ENCODE assay signal across 1 cellular context in the genomic region with DNA sequence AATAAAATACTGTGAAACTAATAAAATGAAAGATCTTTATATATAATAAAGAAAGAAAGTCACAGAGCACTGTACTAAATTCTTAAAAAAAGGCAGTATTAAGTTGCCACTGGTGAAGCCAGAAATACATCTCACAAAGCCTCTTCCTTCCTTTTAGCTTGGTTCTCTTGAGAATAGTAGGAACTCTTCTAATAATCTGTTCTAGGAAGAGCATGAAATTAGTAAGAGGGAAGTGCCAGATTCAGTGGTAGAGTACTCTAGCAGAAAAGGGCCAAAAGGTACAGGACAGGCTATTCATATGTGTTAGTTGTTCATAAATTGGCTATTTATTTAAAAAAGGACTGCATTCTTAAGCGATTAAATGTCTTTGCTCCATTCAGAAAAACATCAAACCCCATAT.
TF ChIP-seq lines count a peak whose summit lies in the region.

No MANE protein-coding gene starts in this region.

TF ChIP-seq in endothelial cell of umbilical vein, 7 proteins besides CTCF, POLR2A, EP300 and RAD21 (continued from another document):
- TF ChIP-seq GATA2 (IDR thresholded peaks at IDR 0.05; ENCODE audit: insufficient read depth, insufficient read length, low read depth, low read length) = no peak
